ENCODE assay signal across 1 cellular context in the genomic region with DNA sequence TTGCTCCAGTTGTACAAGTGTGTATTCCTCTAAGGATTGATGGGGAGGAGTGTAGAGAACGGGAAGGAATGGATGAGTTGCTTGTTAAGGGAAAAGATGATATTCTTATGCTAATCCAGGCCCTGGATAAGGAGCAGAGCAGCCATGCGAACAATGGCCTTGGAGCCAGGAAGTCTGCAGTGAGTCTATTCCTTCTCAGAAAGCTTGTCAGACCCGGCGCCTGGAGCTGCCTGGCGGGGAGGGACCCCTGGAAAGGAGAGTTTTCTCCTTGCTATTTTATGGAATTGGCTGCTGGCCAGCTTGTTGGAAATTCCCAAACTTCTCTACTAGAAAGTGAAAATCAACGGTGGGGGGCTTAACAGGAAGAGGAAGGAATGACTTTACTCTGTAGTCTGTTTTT.
A peak's percentile ranks its signal among the peaks of the same experiment; 100 is the strongest.
TF ChIP-seq lines count a peak whose summit lies in the region.

No MANE protein-coding gene starts in this region.

TF ChIP-seq in WTC11, 78 proteins besides CTCF, POLR2A, EP300 and RAD21 (continued from another document):
- TF ChIP-seq, protein P1, sequence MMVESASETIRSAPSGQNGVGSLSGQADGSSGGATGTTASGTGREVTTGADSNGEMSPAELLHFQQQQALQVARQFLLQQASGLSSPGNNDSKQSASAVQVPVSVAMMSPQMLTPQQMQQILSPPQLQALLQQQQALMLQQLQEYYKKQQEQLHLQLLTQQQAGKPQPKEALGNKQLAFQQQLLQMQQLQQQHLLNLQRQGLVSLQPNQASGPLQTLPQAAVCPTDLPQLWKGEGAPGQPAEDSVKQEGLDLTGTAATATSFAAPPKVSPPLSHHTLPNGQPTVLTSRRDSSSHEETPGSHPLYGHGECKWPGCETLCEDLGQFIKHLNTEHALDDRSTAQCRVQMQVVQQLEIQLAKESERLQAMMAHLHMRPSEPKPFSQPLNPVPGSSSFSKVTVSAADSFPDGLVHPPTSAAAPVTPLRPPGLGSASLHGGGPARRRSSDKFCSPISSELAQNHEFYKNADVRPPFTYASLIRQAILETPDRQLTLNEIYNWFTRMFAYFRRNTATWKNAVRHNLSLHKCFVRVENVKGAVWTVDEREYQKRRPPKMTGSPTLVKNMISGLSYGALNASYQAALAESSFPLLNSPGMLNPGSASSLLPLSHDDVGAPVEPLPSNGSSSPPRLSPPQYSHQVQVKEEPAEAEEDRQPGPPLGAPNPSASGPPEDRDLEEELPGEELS (CRISPR knock-in tag; IDR thresholded peaks at IDR 0.05): peak; percentile 20; the same call in 1 of the 2 replicates
- TF ChIP-seq RORB (CRISPR knock-in tag; IDR thresholded peaks at IDR 0.05) (no peak), MXD4 (CRISPR knock-in tag; IDR thresholded peaks at IDR 0.05; ENCODE audit: borderline replicate concordance) (no peak), SP1 (CRISPR knock-in tag; conservative IDR thresholded peaks at IDR 0.05) (peak; percentile 38; the same call in 1 of the 2 replicates)
- TF ChIP-seq, protein P2, sequence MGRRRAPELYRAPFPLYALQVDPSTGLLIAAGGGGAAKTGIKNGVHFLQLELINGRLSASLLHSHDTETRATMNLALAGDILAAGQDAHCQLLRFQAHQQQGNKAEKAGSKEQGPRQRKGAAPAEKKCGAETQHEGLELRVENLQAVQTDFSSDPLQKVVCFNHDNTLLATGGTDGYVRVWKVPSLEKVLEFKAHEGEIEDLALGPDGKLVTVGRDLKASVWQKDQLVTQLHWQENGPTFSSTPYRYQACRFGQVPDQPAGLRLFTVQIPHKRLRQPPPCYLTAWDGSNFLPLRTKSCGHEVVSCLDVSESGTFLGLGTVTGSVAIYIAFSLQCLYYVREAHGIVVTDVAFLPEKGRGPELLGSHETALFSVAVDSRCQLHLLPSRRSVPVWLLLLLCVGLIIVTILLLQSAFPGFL (CRISPR knock-in tag; IDR thresholded peaks at IDR 0.05; ENCODE audit: borderline replicate concordance): no peak
